In the genomic region with DNA sequence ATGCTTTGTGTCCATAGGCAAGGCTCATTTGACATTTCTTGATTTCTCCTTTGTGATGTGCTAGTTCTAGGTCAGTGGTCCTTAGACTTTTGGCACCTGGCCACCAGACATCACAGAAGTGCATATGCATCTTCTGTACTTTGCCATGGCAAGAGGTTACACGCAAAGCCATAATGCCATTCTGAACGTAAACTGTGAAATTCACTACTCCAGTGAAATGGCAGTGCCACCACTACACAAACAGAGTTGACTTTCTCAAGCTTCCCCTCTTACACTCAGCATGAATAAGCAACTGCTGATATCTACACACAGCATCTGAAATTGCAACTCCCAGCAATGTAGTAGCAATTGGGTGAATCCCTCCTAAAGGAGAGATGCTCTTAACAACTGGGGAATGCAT, we compare ENCODE assay signal across 25 cellular contexts.
DNase-seq lines count a peak whose midpoint lies in the region; ATAC-seq and TF ChIP-seq lines count a peak whose summit lies in the region.
"Had no signal": no experiment of that assay in that cellular context is flagged by ENCODE, and none has a peak within 500 bp of the region (broad histone marks: within the 10 kb centered on the region; RNA-seq: fewer than 3 reads in every experiment).

No MANE protein-coding gene starts in this region.

- no peak for ATAC-seq in GM19328 (IDR thresholded peaks at IDR 0.05; ENCODE audit: unreplicated experiment)
- ATAC-seq: A549; CD8-positive, alpha-beta T cell had no signal

- DNase-seq in NCI-H460 (ENCODE audit: extremely low read depth, low read depth) (peak; percentile 93), OCI-M1 (lab: John Stamatoyannopoulos, UW) (peak; percentile 17), GM10266 (ENCODE audit: extremely low spot score) (no peak)
- DNase-seq: 8988T; ACHN; AML-193; BE2C; C1 segment of cervical spinal cord; Caco-2; Calu3; CD4-positive, alpha-beta memory T cell; CD4-positive, alpha-beta T cell; CD4-positive, CD25-positive, alpha-beta regulatory T cell; CD8-positive, alpha-beta memory T cell; CD8-positive, alpha-beta T cell; COR-L47; DMS 273 treated with DMSO at 0.1 percent for 48 hours; DMS153; DMS53; DMS79; DMS79 treated with DMSO at 0.1 percent for 48 hours; DND-41; EL had no signal

- TF ChIP-seq CTCF in GM10266 (IDR thresholded peaks at IDR 0.05; ENCODE audit: control insufficient read depth, insufficient read depth, low read depth, missing control alignments), result no peak
